In the genomic region with DNA sequence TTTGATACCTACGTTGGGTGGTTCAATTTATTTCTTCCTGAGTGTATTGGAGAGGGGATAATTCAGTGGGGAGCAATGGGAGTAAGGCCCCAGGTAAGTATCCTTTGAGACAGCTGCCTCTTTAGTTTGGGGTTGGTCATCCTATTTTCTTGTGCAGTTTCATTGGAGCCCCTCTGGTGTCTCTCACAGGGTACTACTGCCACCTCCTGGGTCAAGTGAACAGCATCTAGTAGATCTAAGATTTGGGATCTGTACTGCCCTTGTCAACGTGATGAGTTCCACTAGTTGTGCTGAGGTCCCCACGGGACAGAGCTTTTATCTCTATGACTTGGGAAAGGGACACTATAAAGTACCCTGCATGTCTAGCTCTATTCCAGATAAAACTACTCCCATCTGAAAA, we compare ENCODE assay signal across 8 cellular contexts.
DNase-seq lines count a peak whose midpoint lies in the region; ATAC-seq, FAIRE-seq and TF ChIP-seq lines count a peak whose summit lies in the region.

No MANE protein-coding gene starts in this region.

- H3K36me3 Mint-ChIP-seq in brain: no peaks in the 10 kb centered on the region

- H3K27ac Mint-ChIP-seq in brain: no peak overlapping the region

- H3K4me1 Mint-ChIP-seq in brain: no peaks in the 10 kb centered on the region

- no peak for FAIRE-seq in RCC 7860 (lab: Jason Lieb, UNC)

- no peaks in the 10 kb centered on the region for H3K27me3 Mint-ChIP-seq in brain

- no peak overlapping the region for H3K4me3 Mint-ChIP-seq in brain

- H3K9me3 Mint-ChIP-seq in brain: peaks cover 0 to 3% (median 0%) of the 10 kb centered on the region in 5 experiments

- DNase-seq in DMS53 treated with DMSO at 0.1 percent for 48 hours (lab: John Stamatoyannopoulos, UW; ENCODE audit: unreplicated experiment): peak; percentile 8
- DNase-seq in SHP77 (lab: John Stamatoyannopoulos, UW): peak; percentile 10 to 25
- DNase-seq in kidney glomerular epithelial cell (lab: John Stamatoyannopoulos, UW): peak; percentile 0
- DNase-seq in stimulated activated CD8-positive, alpha-beta memory T cell treated with anti-CD3 and anti-CD28 coated beads, Interleukin-4, amount 100 ng/mL, for 48 hours: peak; percentile 28
- no peak for DNase-seq in RCC 7860 (ENCODE audit: low spot score)

- ATAC-seq in GM19043 (IDR thresholded peaks at IDR 0.05; ENCODE audit: low read depth, unreplicated experiment): peak; percentile 86
- peak; percentile 96 for ATAC-seq in HG03342 (IDR thresholded peaks at IDR 0.05; ENCODE audit: unreplicated experiment)

- peak; percentile 46 to 57 for TF ChIP-seq CTCF in brain (conservative IDR thresholded peaks at IDR 0.05)
